In genomic region chr17:31752570-31752969, GRCh38 we compare ENCODE assay signal across 25 cellular contexts.
"Had no signal": no experiment of that assay in that cellular context is flagged by ENCODE, and none has a peak within 500 bp of the region (broad histone marks: within the 10 kb centered on the region; RNA-seq: fewer than 3 reads in every experiment).

No MANE protein-coding gene starts in this region.

- DNase-seq: cerebellar nuclear complex; cortex of kidney; effector memory CD8-positive, alpha-beta T cell; erythroblast; left lung; naive B cell; right lobe of liver; stimulated activated CD4-positive, alpha-beta T cell treated with anti-CD3 and anti-CD28 coated beads, Interleukin-12 subunit alpha, Interleukin-12 subunit beta, amount 100 ng/mL, for 4 hours; stimulated activated CD4-positive, alpha-beta T cell treated with anti-CD3 and anti-CD28 coated beads, Interleukin-1b, Interleukin-23, amount 100 ng/mL, for 48 hours; stimulated activated CD4-positive, alpha-beta T cell treated with anti-CD3 and anti-CD28 coated beads, Interleukin-4, amount 100 ng/mL, for 1 hour; stimulated activated CD8-positive, alpha-beta memory T cell treated with anti-CD3 and anti-CD28 coated beads, Interleukin-4, amount 100 ng/mL, for 48 hours; stimulated activated naive CD4-positive, alpha-beta T cell treated with Interleukin-2 at 50 U/mL for 16 hours; stomach; thyroid gland had no signal

- H3K9me3 Mint-ChIP-seq: effector memory CD8-positive, alpha-beta T cell; natural killer cell treated with Interleukin-12 subunit alpha and Interleukin-12 subunit beta and Interleukin-15 and Interleukin-18, amount 100 ng/mL, for 72 hours; neural crest cell; type B pancreatic cell had no signal

- H3K27ac ChIP-seq: left lung, parathyroid adenoma, right lobe of liver, stomach, thyroid gland had no signal

- ATAC-seq: effector memory CD8-positive, alpha-beta T cell; left lung had no signal

- H3K4me1 ChIP-seq: left lung, parathyroid adenoma, stomach, thyroid gland had no signal

- H3K79me2 ChIP-seq: parathyroid adenoma had no signal

- H3K36me3 ChIP-seq: left lung, right lobe of liver, stomach, thyroid gland had no signal

- H3K9me3 ChIP-seq: left lung, mucosa of descending colon, right lobe of liver, thyroid gland had no signal

- H3K27ac Mint-ChIP-seq: effector memory CD8-positive, alpha-beta T cell; natural killer cell treated with Interleukin-12 subunit alpha and Interleukin-12 subunit beta and Interleukin-15 and Interleukin-18, amount 100 ng/mL, for 72 hours; progenitor cell of endocrine pancreas; type B pancreatic cell had no signal

- H3K4me1 Mint-ChIP-seq: naive B cell had no signal

- FAIRE-seq: endometrium, frontal cortex, keratinocyte, small intestine, urothelium cell line had no signal

- H3K9ac ChIP-seq: parathyroid adenoma had no signal

- H3K4me3 ChIP-seq: left lung, mucosa of descending colon, right lobe of liver, stomach, thyroid gland had no signal

- H3K27me3 ChIP-seq: left lung, right lobe of liver, stomach, thyroid gland had no signal

- H3K36me3 Mint-ChIP-seq: naive B cell; natural killer cell treated with Interleukin-12 subunit alpha and Interleukin-12 subunit beta and Interleukin-15 and Interleukin-18, amount 100 ng/mL, for 72 hours; type B pancreatic cell had no signal

- H3K4me3 Mint-ChIP-seq: effector memory CD8-positive, alpha-beta T cell; naive B cell; natural killer cell treated with Interleukin-12 subunit alpha and Interleukin-12 subunit beta and Interleukin-15 and Interleukin-18, amount 100 ng/mL, for 72 hours; neural crest cell; type B pancreatic cell had no signal

- H3K27me3 Mint-ChIP-seq: naive B cell; natural killer cell treated with Interleukin-12 subunit alpha and Interleukin-12 subunit beta and Interleukin-15 and Interleukin-18, amount 100 ng/mL, for 72 hours; progenitor cell of endocrine pancreas; type B pancreatic cell had no signal

- H2AFZ ChIP-seq: parathyroid adenoma had no signal
